In genomic region chr16:17757808-17758207, GRCh38 we compare ENCODE assay signal across 2 cellular contexts.
A peak's percentile ranks its signal among the peaks of the same experiment; 100 is the strongest.
TF ChIP-seq lines count a peak whose summit lies in the region.

No MANE protein-coding gene starts in this region.

TF ChIP-seq in GM23338, 12 proteins besides CTCF, POLR2A, EP300 and RAD21:
- no peak for TF ChIP-seq REST (IDR thresholded peaks at IDR 0.05; ENCODE audit: unreplicated experiment)
- no peak for TF ChIP-seq ZNF114 (CRISPR knock-in tag; IDR thresholded peaks at IDR 0.05)
- TF ChIP-seq JUNB (IDR thresholded peaks at IDR 0.05; ENCODE audit: unreplicated experiment), result no peak
- TF ChIP-seq EZH2phosphoT487 (IDR thresholded peaks at IDR 0.05; ENCODE audit: unreplicated experiment), result no peak
- TF ChIP-seq POLR2AphosphoS5 (IDR thresholded peaks at IDR 0.05; ENCODE audit: low read depth), result no peak
- TF ChIP-seq STAT1 (IDR thresholded peaks at IDR 0.05; ENCODE audit: unreplicated experiment), result no peak
- peak; percentile 94 for TF ChIP-seq ZNF462 (CRISPR knock-in tag; IDR thresholded peaks at IDR 0.05)
- no peak for TF ChIP-seq ZNF331 (CRISPR knock-in tag; IDR thresholded peaks at IDR 0.05; ENCODE audit: low read depth)

TF ChIP-seq in H1, 55 proteins besides CTCF, POLR2A, EP300 and RAD21:
- no peak for TF ChIP-seq CBX5 (IDR thresholded peaks at IDR 0.05; ENCODE audit: low read depth, low read length)
- no peak for TF ChIP-seq HDAC6 (IDR thresholded peaks at IDR 0.05; ENCODE audit: low read depth, low read length)
- no peak for TF ChIP-seq ATF2 (IDR thresholded peaks at IDR 0.05; ENCODE audit: low read length)
- TF ChIP-seq TAF1 (IDR thresholded peaks at IDR 0.05; ENCODE audit: low read depth, low read length), result no peak
- TF ChIP-seq MAX (IDR thresholded peaks at IDR 0.05), result no peak
- TF ChIP-seq SP1 (IDR thresholded peaks at IDR 0.05; ENCODE audit: low read depth, low read length), result 0 out of 2 replicates have a peak, but pooled peaks have one; percentile 8
- no peak for TF ChIP-seq CHD7 (IDR thresholded peaks at IDR 0.05; ENCODE audit: insufficient replicate concordance, low read length)
- TF ChIP-seq ZNF274 (IDR thresholded peaks at IDR 0.05; ENCODE audit: borderline replicate concordance, extremely low read depth, low read length), result no peak
- TF ChIP-seq SIN3A (conservative IDR thresholded peaks at IDR 0.05 in 1 of 2, IDR thresholded peaks at IDR 0.05 in 1 of 2; ENCODE audit: low read depth in 1 of 2, low read length in 2 of 2), result no peak
- no peak for TF ChIP-seq JUND (IDR thresholded peaks at IDR 0.05; ENCODE audit: low read length)
- no peak for TF ChIP-seq NANOG (IDR thresholded peaks at IDR 0.05; ENCODE audit: insufficient read depth, low read depth, low read length, poor library complexity, severe bottlenecking)
- no peak for TF ChIP-seq PHF8 (conservative IDR thresholded peaks at IDR 0.05; ENCODE audit: low read depth, low read length)
- peak; percentile 88 for TF ChIP-seq BACH1 (IDR thresholded peaks at IDR 0.05; ENCODE audit: low read length)
- TF ChIP-seq NRF1 (IDR thresholded peaks at IDR 0.05; ENCODE audit: low read depth, low read length), result no peak
- no peak for TF ChIP-seq GABPA (IDR thresholded peaks at IDR 0.05; ENCODE audit: borderline replicate concordance, insufficient read depth, low read length)
- TF ChIP-seq CBX8 (IDR thresholded peaks at IDR 0.05; ENCODE audit: borderline replicate concordance, low read depth, low read length), result no peak
- no peak for TF ChIP-seq SP2 (IDR thresholded peaks at IDR 0.05; ENCODE audit: low read length)
- no peak for TF ChIP-seq SRF (IDR thresholded peaks at IDR 0.05; ENCODE audit: low read depth, low read length)
- peak; percentile 37 to 70; a peak in 2 of 4 replicates for TF ChIP-seq HDAC2 (IDR thresholded peaks at IDR 0.05; ENCODE audit: borderline replicate concordance in 1 of 2, low read depth in 2 of 2, low read length in 2 of 2)
- TF ChIP-seq FOSL1 (IDR thresholded peaks at IDR 0.05; ENCODE audit: insufficient read depth, low read depth, low read length), result no peak
- TF ChIP-seq CHD2 (IDR thresholded peaks at IDR 0.05; ENCODE audit: low read length), result no peak
- TF ChIP-seq KDM4A (IDR thresholded peaks at IDR 0.05; ENCODE audit: low read depth, low read length, severe bottlenecking), result no peak
- no peak for TF ChIP-seq ATF3 (IDR thresholded peaks at IDR 0.05; ENCODE audit: insufficient read depth, low read depth, low read length)
- no peak for TF ChIP-seq RBBP5 (IDR thresholded peaks at IDR 0.05; ENCODE audit: borderline replicate concordance, low read depth, low read length)
- TF ChIP-seq TCF12 (IDR thresholded peaks at IDR 0.05; ENCODE audit: low read depth, low read length), result 0 out of 2 replicates have a peak, but pooled peaks have one; percentile 70
- TF ChIP-seq TBP (IDR thresholded peaks at IDR 0.05; ENCODE audit: low read depth, low read length), result no peak
- no peak for TF ChIP-seq ASH2L (IDR thresholded peaks at IDR 0.05; ENCODE audit: low read length)
- TF ChIP-seq TAF7 (optimal IDR thresholded peaks at IDR 0.05; ENCODE audit: borderline replicate concordance, low read depth, low read length), result no peak
- TF ChIP-seq CREB1 (IDR thresholded peaks at IDR 0.05), result no peak
- no peak for TF ChIP-seq CHD1 (IDR thresholded peaks at IDR 0.05; ENCODE audit: low read depth, low read length)
- TF ChIP-seq YY1 (IDR thresholded peaks at IDR 0.05; ENCODE audit: low read depth, low read length), result no peak
- no peak for TF ChIP-seq EZH2 (IDR thresholded peaks at IDR 0.05; ENCODE audit: low read depth, low read length, severe bottlenecking)
- TF ChIP-seq RFX5 (IDR thresholded peaks at IDR 0.05; ENCODE audit: borderline replicate concordance, low read depth, low read length), result no peak
- TF ChIP-seq RNF2 (IDR thresholded peaks at IDR 0.05; ENCODE audit: borderline replicate concordance, low read depth, low read length, missing control alignments, poor library complexity, severe bottlenecking), result no peak
- no peak for TF ChIP-seq POLR2AphosphoS5 (IDR thresholded peaks at IDR 0.05; ENCODE audit: low read depth, low read length)
- no peak for TF ChIP-seq E2F6 (IDR thresholded peaks at IDR 0.05)
- no peak for TF ChIP-seq SIRT6 (IDR thresholded peaks at IDR 0.05; ENCODE audit: low read length)
- TF ChIP-seq SAP30 (IDR thresholded peaks at IDR 0.05; ENCODE audit: insufficient read depth, insufficient replicate concordance, low read length), result no peak
- no peak for TF ChIP-seq USF2 (IDR thresholded peaks at IDR 0.05; ENCODE audit: low read length)
- TF ChIP-seq POU5F1 (IDR thresholded peaks at IDR 0.05; ENCODE audit: low read depth, low read length), result no peak
- TF ChIP-seq KDM1A (IDR thresholded peaks at IDR 0.05; ENCODE audit: borderline replicate concordance, low read length), result no peak
- peak; percentile 90 for TF ChIP-seq TEAD4 (IDR thresholded peaks at IDR 0.05; ENCODE audit: low read depth, low read length)
- no peak for TF ChIP-seq CTBP2 (IDR thresholded peaks at IDR 0.05; ENCODE audit: borderline replicate concordance, insufficient read depth, insufficient read length, low read length)
- peak; percentile 87 for TF ChIP-seq MAFK (IDR thresholded peaks at IDR 0.05; ENCODE audit: low read depth, low read length)
- no peak for TF ChIP-seq SUZ12 (IDR thresholded peaks at IDR 0.05; ENCODE audit: low read length)
- no peak for TF ChIP-seq RXRA (IDR thresholded peaks at IDR 0.05; ENCODE audit: insufficient read depth, low read depth, low read length)
